Comparison of ENCODE assay signal across 30 cellular contexts in the genomic region with DNA sequence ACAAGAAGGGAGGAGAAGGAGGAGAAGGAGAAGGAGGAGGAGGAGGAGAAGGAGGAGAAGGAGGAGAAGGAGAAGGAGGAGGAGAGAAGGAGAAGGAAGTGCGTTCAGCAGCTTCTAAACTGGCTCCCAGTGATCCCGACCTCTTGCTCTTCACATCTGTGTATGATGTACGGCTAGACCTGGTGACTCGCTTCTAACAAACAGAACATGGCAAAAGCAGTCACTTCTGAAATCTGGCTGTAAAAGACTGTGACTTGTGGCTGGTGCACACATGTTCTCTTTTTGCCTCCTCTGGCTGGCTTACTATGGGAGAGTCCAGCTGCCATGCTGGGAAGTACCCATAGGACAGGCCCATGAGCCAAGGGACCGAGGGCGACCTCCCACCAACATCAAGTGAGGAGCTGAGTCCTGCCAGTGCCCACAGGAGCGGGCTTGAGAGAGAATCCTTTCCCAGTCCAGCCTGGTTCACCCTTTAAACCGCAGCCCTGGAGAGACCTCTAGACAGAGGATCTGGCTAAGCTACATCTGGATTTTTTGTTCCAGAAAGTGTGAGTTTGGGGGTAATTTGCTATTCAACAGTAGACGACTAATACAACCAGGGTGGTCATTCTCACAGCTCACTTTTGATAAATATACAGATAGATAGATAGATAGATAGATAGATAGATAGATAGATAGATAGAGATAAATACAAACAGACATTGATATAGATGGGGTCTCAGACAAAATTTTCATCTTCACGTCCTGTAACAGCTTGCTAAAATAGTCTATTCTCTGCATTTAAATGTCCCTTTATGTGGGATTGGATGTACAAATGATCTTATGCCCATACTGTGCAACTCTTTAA.
"Had no signal": no experiment of that assay in that cellular context is flagged by ENCODE, and none has a peak within 500 bp of the region (broad histone marks: within the 10 kb centered on the region; RNA-seq: fewer than 3 reads in every experiment).

No MANE protein-coding gene starts in this region.

- H3K36me3 ChIP-seq: adrenal gland, gastroesophageal sphincter, sigmoid colon had no signal

- ATAC-seq: activated T-cell treated with anti-CD3 and anti-CD28 coated beads, Interleukin-2, amount 50 U/mL, for 72 hours; body of pancreas; gastroesophageal sphincter; left colon; naive thymus-derived CD8-positive, alpha-beta T cell; psoas muscle; stimulated activated memory B cell treated with anti-CD40 and anti-IgM and Interleukin-4, amounts not matched to agents 10 μg/mL and 1 μg/mL and 100 μg/mL, for 72 hours; stimulated activated naive CD8-positive, alpha-beta T cell treated with anti-CD3 and anti-CD28 coated beads, Interleukin-15, amount 100 ng/mL, for 72 hours had no signal

- DNase-seq: activated CD4-positive, alpha-beta memory T cell treated with anti-CD3 and anti-CD28 coated beads, Interleukin-2, amount 10 ng/mL, durations not matched to agents 7 days and 5 days; activated CD4-positive, alpha-beta T cell treated with anti-CD3 and anti-CD28 coated beads, Interleukin-2, amount 10 ng/mL, durations not matched to agents 24 days and 14 days; activated CD4-positive, CD25-positive, alpha-beta regulatory T cell treated with anti-CD3 and anti-CD28 coated beads, Interleukin-2, amount 50 U/mL, for 72 hours; activated naive CD4-positive, alpha-beta T cell treated with Interleukin-2 at 50 U/mL for 16 hours; activated naive CD8-positive, alpha-beta T cell treated with anti-CD3 and anti-CD28 coated beads for 36 hours; activated T-cell treated with anti-CD3 and anti-CD28 coated beads, Interleukin-2, amount 50 U/mL, for 72 hours; aorta; body of pancreas; cerebellar nuclear complex; dorsolateral prefrontal cortex; effector memory CD4-positive, alpha-beta T cell; head of caudate nucleus; hippocampal formation; kidney; left colon; naive thymus-derived CD8-positive, alpha-beta T cell; nucleus accumbens; psoas muscle; sigmoid colon; small intestine; stimulated activated CD4-positive, alpha-beta T cell treated with anti-CD3 and anti-CD28 coated beads, Interleukin-4, amount 100 ng/mL, for 4 hours; stimulated activated CD8-positive, alpha-beta memory T cell treated with anti-CD3 and anti-CD28 coated beads, Interleukin-4, amount 100 ng/mL, for 48 hours; stimulated activated naive CD8-positive, alpha-beta T cell treated with anti-CD3 and anti-CD28 coated beads, Interleukin-15, amount 100 ng/mL, for 72 hours; substantia nigra; T-helper 2 cell had no signal

- H3K79me2 ChIP-seq: parathyroid adenoma had no signal

- H3K9ac ChIP-seq: parathyroid adenoma had no signal

- H2AFZ ChIP-seq: parathyroid adenoma had no signal

- H3K27ac ChIP-seq: adrenal gland, body of pancreas, coronary artery, dorsolateral prefrontal cortex, gastroesophageal sphincter, parathyroid adenoma, psoas muscle, sigmoid colon had no signal

- FAIRE-seq: kidney, small intestine had no signal

- H3K4me1 ChIP-seq: adrenal gland, body of pancreas, gastroesophageal sphincter, parathyroid adenoma had no signal

- H3K4me3 ChIP-seq: adrenal gland, body of pancreas, coronary artery, dorsolateral prefrontal cortex, gastroesophageal sphincter, psoas muscle, sigmoid colon had no signal

- H3K27me3 ChIP-seq: adrenal gland, body of pancreas, dorsolateral prefrontal cortex, gastroesophageal sphincter, sigmoid colon had no signal

- H3K9me3 ChIP-seq: adrenal gland, body of pancreas, gastroesophageal sphincter, psoas muscle, sigmoid colon had no signal
